In the genomic region with DNA sequence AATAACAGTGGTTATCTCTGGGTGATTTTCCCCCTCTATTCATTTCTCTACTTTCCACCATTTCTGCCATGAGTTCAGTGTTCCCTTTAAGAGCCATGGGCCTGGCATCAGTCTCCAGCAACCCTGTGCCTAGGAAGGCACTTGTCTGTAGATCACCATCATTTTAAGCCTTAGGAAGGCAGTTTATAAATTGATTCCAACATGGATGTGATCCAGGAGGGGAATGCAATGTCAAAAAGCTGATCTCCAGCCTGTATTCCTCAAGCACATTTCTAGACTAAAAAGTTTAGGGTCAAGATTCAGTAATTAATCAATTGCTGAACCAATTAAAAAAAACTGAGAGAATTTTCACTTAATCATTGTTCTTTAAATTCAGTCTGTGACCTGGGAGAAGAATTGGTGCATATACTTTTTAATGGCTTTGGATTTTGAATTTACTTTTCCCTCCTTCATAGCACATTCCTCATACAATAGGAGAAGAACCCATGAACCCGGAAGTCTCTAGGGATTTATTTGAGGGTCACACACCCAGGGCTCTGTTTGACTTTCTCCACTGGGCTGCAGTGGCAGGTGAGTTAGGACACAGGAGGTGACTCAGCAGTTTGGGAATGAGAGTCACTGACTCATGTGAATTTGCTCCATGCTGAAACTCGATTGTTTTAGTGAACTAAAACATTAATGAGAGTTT, we compare ENCODE assay signal across 10 cellular contexts. TPM values are rescaled to one million over a fixed set of nuclear protein-coding genes. Genes with fewer than 3 reads are reported as not detected.
DNase-seq lines count a peak whose midpoint lies in the region; ATAC-seq, FAIRE-seq and TF ChIP-seq lines count a peak whose summit lies in the region.
"Had no signal": no experiment of that assay in that cellular context is flagged by ENCODE, and none has a peak within 500 bp of the region (broad histone marks: within the 10 kb centered on the region; RNA-seq: fewer than 3 reads in every experiment).

No MANE protein-coding gene starts in this region.

- no peak for TF ChIP-seq POLR2A in GM18505 (IDR thresholded peaks at IDR 0.05; ENCODE audit: borderline replicate concordance, extremely low read depth, insufficient read depth, insufficient read length)

- no peaks in the 10 kb centered on the region for H3K36me3 Mint-ChIP-seq in endothelial cell (ENCODE audit: low read depth, unreplicated experiment)

- FAIRE-seq in RCC 7860 (lab: Jason Lieb, UNC): peak; percentile 64

- no peak for ATAC-seq in GM18505 (IDR thresholded peaks at IDR 0.05; ENCODE audit: unreplicated experiment)

- H3K27ac Mint-ChIP-seq in endothelial cell (ENCODE audit: unreplicated experiment): no peak overlapping the region

- H3K27me3 Mint-ChIP-seq in endothelial cell (ENCODE audit: unreplicated experiment): peaks cover 9% of the 10 kb centered on the region

- DNase-seq in NCI-H1417 (lab: John Stamatoyannopoulos, UW): peak; percentile 1 to 20 (median 5)
- no peak for DNase-seq in NCI-H1417 treated with DMSO at 0.1 percent for 48 hours (lab: John Stamatoyannopoulos, UW)
- DNase-seq in RCC 7860 (ENCODE audit: low spot score): peak; percentile 72
- peak; percentile 65 for DNase-seq in fibroblast of pulmonary artery (ENCODE audit: low read depth)
- DNase-seq in endothelial cell (ENCODE audit: low spot score): no peak
- DNase-seq in NCI-H128 (lab: John Stamatoyannopoulos, UW; ENCODE audit: unreplicated experiment): no peak
- DNase-seq: heart right ventricle had no signal

- no peak overlapping the region for H3K4me3 Mint-ChIP-seq in endothelial cell (ENCODE audit: unreplicated experiment)

- H3K4me3 ChIP-seq in fibroblast of pulmonary artery (replicated peaks; ENCODE audit: low read depth, low read length): no peak overlapping the region
- H3K4me3 ChIP-seq in skeletal muscle satellite cell (ENCODE audit: low read length): peak overlapping the region; percentile 48
- H3K4me3 ChIP-seq: heart right ventricle had no signal

- H3K9me3 Mint-ChIP-seq in endothelial cell (ENCODE audit: unreplicated experiment): no peaks in the 10 kb centered on the region

- H3K4me2 ChIP-seq in skeletal muscle satellite cell (ENCODE audit: low read length): peak overlapping the region; percentile 49

- TF ChIP-seq CTCF in fibroblast of pulmonary artery (IDR thresholded peaks at IDR 0.05; ENCODE audit: low read length, missing control alignments) (no peak), endothelial cell (IDR thresholded peaks at IDR 0.05; ENCODE audit: unreplicated experiment) (no peak)

- H3K36me3 ChIP-seq in skeletal muscle satellite cell (ENCODE audit: insufficient read depth, low read length): no peaks in the 10 kb centered on the region
- H3K36me3 ChIP-seq: heart right ventricle had no signal

- H3K27me3 ChIP-seq in skeletal muscle satellite cell (ENCODE audit: control insufficient read depth, insufficient read depth, low read length): peaks cover 29% of the 10 kb centered on the region
- H3K27me3 ChIP-seq: heart right ventricle had no signal

- no peaks in the 10 kb centered on the region for H3K9me3 ChIP-seq in skeletal muscle satellite cell (replicated peaks; ENCODE audit: low read length)
- H3K9me3 ChIP-seq: heart right ventricle had no signal

- no peak overlapping the region for H3K9ac ChIP-seq in skeletal muscle satellite cell (ENCODE audit: low read depth, low read length)

- H3K4me1 Mint-ChIP-seq in endothelial cell (ENCODE audit: unreplicated experiment): peaks cover 17% of the 10 kb centered on the region

- H3K4me1 ChIP-seq in skeletal muscle satellite cell (ENCODE audit: control insufficient read depth, insufficient read depth, low read length): peaks cover 25% of the 10 kb centered on the region

RNA-seq across cellular contexts. Expression of gene ERMP1, which starts 6.1 kb away (rescaled TPM):
- total RNA-seq in skeletal muscle satellite cell (2012; rRNA removed): 5.3 and 5.7 TPM in 2 replicates
- 13.4 TPM for total RNA-seq in endothelial cell (ENCODE audit: unreplicated experiment)

RNA-seq across cellular contexts. Expression of gene MLANA, which starts 51.7 kb away (rescaled TPM):
- total RNA-seq in skeletal muscle satellite cell (2012; rRNA removed): 0.22 and 0.51 TPM in 2 replicates
- total RNA-seq in endothelial cell (ENCODE audit: unreplicated experiment): not detected
- total RNA-seq: activated CD8-positive, alpha-beta memory T cell treated with anti-CD3 and anti-CD28 coated beads for 36 hours; heart right ventricle had no signal

Comparison
In these comparisons a context has a peak if more than half of its experiments do, and no peak if none do; other contexts are left out.
1. DNase-seq: peak in NCI-H1417 (3 of 3), RCC 7860 (single experiment) and fibroblast of pulmonary artery (single experiment); none in NCI-H1417 treated with DMSO at 0.1 percent for 48 hours (single experiment), endothelial cell (single experiment) and NCI-H128 (single experiment).